In the genomic region with DNA sequence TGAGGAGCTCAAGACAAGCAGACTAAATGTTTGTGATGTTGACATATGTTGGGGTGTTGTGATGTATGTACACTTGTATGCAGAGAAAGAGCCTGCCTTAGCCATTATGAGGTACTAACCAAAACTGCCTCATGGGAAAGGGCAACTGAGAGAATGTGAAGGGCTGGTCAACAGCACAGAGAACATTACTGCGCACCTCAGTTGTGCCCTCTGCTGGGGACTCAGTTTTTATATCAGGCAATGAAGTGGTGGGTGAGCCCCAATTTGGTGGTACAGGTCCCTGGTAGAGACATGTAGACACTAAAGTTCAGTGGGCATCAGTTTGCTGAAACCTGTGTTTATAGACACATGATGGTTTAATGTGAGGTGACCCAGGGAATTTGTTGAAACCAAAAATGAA, we compare ENCODE assay signal across 9 cellular contexts.
DNase-seq lines count a peak whose midpoint lies in the region; ATAC-seq, FAIRE-seq and TF ChIP-seq lines count a peak whose summit lies in the region.
"Had no signal": no experiment of that assay in that cellular context is flagged by ENCODE, and none has a peak within 500 bp of the region (broad histone marks: within the 10 kb centered on the region; RNA-seq: fewer than 3 reads in every experiment).

No MANE protein-coding gene starts in this region.

- H3K9ac ChIP-seq in astrocyte (ENCODE audit: low read length): no peak overlapping the region

- no peak overlapping the region for H3K4me3 Mint-ChIP-seq in activated T-cell treated with anti-CD3 and anti-CD28 coated beads, Interleukin-2, amount 50 U/mL, for 72 hours
- no peak overlapping the region for H3K4me3 Mint-ChIP-seq in astrocyte (ENCODE audit: unreplicated experiment)
- H3K4me3 Mint-ChIP-seq in nephron progenitor cell: no peak overlapping the region
- no peak overlapping the region for H3K4me3 Mint-ChIP-seq in CD4-positive, alpha-beta T cell
- H3K4me3 Mint-ChIP-seq: activated naive CD4-positive, alpha-beta T cell treated with anti-CD3 and anti-CD28 coated beads, Interleukin-2, amount 50 U/mL, for 24 hours had no signal

- intact Hi-C loops in CD4-positive, alpha-beta T cell (cut with DNase I, micrococcal nuclease): no loop called here

- no peak overlapping the region for H3K4me2 ChIP-seq in astrocyte (ENCODE audit: low read length)

- H3K27me3 Mint-ChIP-seq in activated T-cell treated with anti-CD3 and anti-CD28 coated beads, Interleukin-2, amount 50 U/mL, for 72 hours (ENCODE audit: low read depth): peaks cover 7% of the 10 kb centered on the region
- H3K27me3 Mint-ChIP-seq in astrocyte (ENCODE audit: low read depth, unreplicated experiment): no peaks in the 10 kb centered on the region
- no peaks in the 10 kb centered on the region for H3K27me3 Mint-ChIP-seq in nephron progenitor cell (ENCODE audit: low read depth, poor library complexity)
- peaks cover 5% of the 10 kb centered on the region for H3K27me3 Mint-ChIP-seq in CD4-positive, alpha-beta T cell
- H3K27me3 Mint-ChIP-seq: activated naive CD4-positive, alpha-beta T cell treated with anti-CD3 and anti-CD28 coated beads, Interleukin-2, amount 50 U/mL, for 24 hours had no signal

- no peaks in the 10 kb centered on the region for H3K4me1 Mint-ChIP-seq in activated T-cell treated with anti-CD3 and anti-CD28 coated beads, Interleukin-2, amount 50 U/mL, for 72 hours (ENCODE audit: low read depth)
- H3K4me1 Mint-ChIP-seq in astrocyte (ENCODE audit: low read depth, unreplicated experiment): peaks cover 21% of the 10 kb centered on the region
- peaks cover 5% of the 10 kb centered on the region for H3K4me1 Mint-ChIP-seq in nephron progenitor cell
- H3K4me1 Mint-ChIP-seq in CD4-positive, alpha-beta T cell (ENCODE audit: low read depth): no peaks in the 10 kb centered on the region
- H3K4me1 Mint-ChIP-seq: activated naive CD4-positive, alpha-beta T cell treated with anti-CD3 and anti-CD28 coated beads, Interleukin-2, amount 50 U/mL, for 24 hours had no signal

- FAIRE-seq in astrocyte (lab: Jason Lieb, UNC): no peak

- no peaks in the 10 kb centered on the region for H3K36me3 ChIP-seq in astrocyte (ENCODE audit: insufficient read depth, low read length)

- H3K4me3 ChIP-seq in LNCaP clone FGC (ENCODE audit: low read depth, low read length) (no peak overlapping the region), astrocyte (ENCODE audit: insufficient read depth, low read depth, low read length) (no peak overlapping the region)

- no peaks in the 10 kb centered on the region for H4K20me1 ChIP-seq in astrocyte (ENCODE audit: insufficient read depth, low read length)

- no peak overlapping the region for H3K27ac Mint-ChIP-seq in activated T-cell treated with anti-CD3 and anti-CD28 coated beads, Interleukin-2, amount 50 U/mL, for 72 hours
- no peak overlapping the region for H3K27ac Mint-ChIP-seq in astrocyte (ENCODE audit: unreplicated experiment)
- H3K27ac Mint-ChIP-seq in nephron progenitor cell: no peak overlapping the region
- H3K27ac Mint-ChIP-seq in CD4-positive, alpha-beta T cell: no peak overlapping the region
- H3K27ac Mint-ChIP-seq: activated naive CD4-positive, alpha-beta T cell treated with anti-CD3 and anti-CD28 coated beads, Interleukin-2, amount 50 U/mL, for 24 hours had no signal

- no peaks in the 10 kb centered on the region for H3K9me3 Mint-ChIP-seq in activated T-cell treated with anti-CD3 and anti-CD28 coated beads, Interleukin-2, amount 50 U/mL, for 72 hours
- H3K9me3 Mint-ChIP-seq in astrocyte (ENCODE audit: unreplicated experiment) (peaks cover 1% of the 10 kb centered on the region), nephron progenitor cell (no peaks in the 10 kb centered on the region)
- H3K9me3 Mint-ChIP-seq in CD4-positive, alpha-beta T cell: no peaks in the 10 kb centered on the region
- H3K9me3 Mint-ChIP-seq: activated naive CD4-positive, alpha-beta T cell treated with anti-CD3 and anti-CD28 coated beads, Interleukin-2, amount 50 U/mL, for 24 hours had no signal

- H3K4me1 ChIP-seq in astrocyte (ENCODE audit: insufficient read depth, low read length): peaks cover 14% of the 10 kb centered on the region

- POLR2A ChIA-PET in CD4-positive, alpha-beta T cell (lab: Charles Lee): interaction anchor here (1.2 kb wide), 1 partner anchor 131 kb away, joined by 3 read pairs; no protein-coding TSS in a partner anchor

- peak; percentile 6 to 15 for DNase-seq in activated T-cell treated with anti-CD3 and anti-CD28 coated beads, Interleukin-2, amount 50 U/mL, for 72 hours
- DNase-seq in activated T-cell treated with anti-CD3 and anti-CD28 coated beads, Interleukin-2, amount 50 U/mL, for 1 hour: no peak
- no peak for DNase-seq in LNCaP clone FGC (ENCODE audit: low read depth)
- no peak for DNase-seq in astrocyte (ENCODE audit: low read depth)
- peak; percentile 34 for DNase-seq in nephron progenitor cell
- no peak for DNase-seq in CD4-positive, alpha-beta T cell

- no peak overlapping the region for H2AFZ ChIP-seq in astrocyte (ENCODE audit: low read depth, low read length)

- no peak overlapping the region for H3K27ac ChIP-seq in astrocyte (ENCODE audit: low read depth, low read length)
- no peak overlapping the region for H3K27ac ChIP-seq in CD4-positive, alpha-beta T cell (ENCODE audit: low read depth, low read length)

- H3K9me3 ChIP-seq in astrocyte (ENCODE audit: insufficient read depth, low read depth, low read length): no peaks in the 10 kb centered on the region
- H3K9me3 ChIP-seq in CD4-positive, alpha-beta T cell (ENCODE audit: control insufficient read depth, low read length): no peaks in the 10 kb centered on the region

- no peaks in the 10 kb centered on the region for H3K36me3 Mint-ChIP-seq in activated T-cell treated with anti-CD3 and anti-CD28 coated beads, Interleukin-2, amount 50 U/mL, for 72 hours (ENCODE audit: insufficient read depth in 2 of 2)
- H3K36me3 Mint-ChIP-seq in astrocyte (ENCODE audit: low read depth, unreplicated experiment) (no peaks in the 10 kb centered on the region), nephron progenitor cell (ENCODE audit: low read depth) (no peaks in the 10 kb centered on the region)
- no peaks in the 10 kb centered on the region for H3K36me3 Mint-ChIP-seq in CD4-positive, alpha-beta T cell (ENCODE audit: low read depth)
- H3K36me3 Mint-ChIP-seq: activated naive CD4-positive, alpha-beta T cell treated with anti-CD3 and anti-CD28 coated beads, Interleukin-2, amount 50 U/mL, for 24 hours had no signal

- no peak for ATAC-seq in activated T-cell treated with anti-CD3 and anti-CD28 coated beads, Interleukin-2, amount 50 U/mL, for 72 hours (replicated peaks in 1 of 2)
- no peak for ATAC-seq in CD4-positive, alpha-beta T cell (ENCODE audit: poor library complexity)
- no peak for ATAC-seq in HG02840 (IDR thresholded peaks at IDR 0.05; ENCODE audit: low FRiP score, unreplicated experiment)
- ATAC-seq in GM21825 (IDR thresholded peaks at IDR 0.05; ENCODE audit: unreplicated experiment): no peak

- no peaks in the 10 kb centered on the region for H3K27me3 ChIP-seq in astrocyte (ENCODE audit: insufficient read depth, low read length)
- no peaks in the 10 kb centered on the region for H3K27me3 ChIP-seq in CD4-positive, alpha-beta T cell (ENCODE audit: control insufficient read depth, insufficient read depth, low read length)

- peak; percentile 50 for TF ChIP-seq CTCF in LNCaP clone FGC (IDR thresholded peaks at IDR 0.05; ENCODE audit: control insufficient read depth, extremely low read depth, insufficient read depth)
- peak; percentile 29 for TF ChIP-seq CTCF in astrocyte (IDR thresholded peaks at IDR 0.05; ENCODE audit: insufficient read depth, low read depth, low read length)
- TF ChIP-seq CTCF in nephron progenitor cell (IDR thresholded peaks at IDR 0.05): peak; percentile 34
- no peak for TF ChIP-seq CTCF in CD4-positive, alpha-beta T cell (IDR thresholded peaks at IDR 0.05)

- H3K79me2 ChIP-seq in astrocyte (ENCODE audit: insufficient read depth, low read length): no peaks in the 10 kb centered on the region

- CTCF ChIA-PET in CD4-positive, alpha-beta T cell (lab: Charles Lee): no interaction called here

Comparison
In these comparisons a context has a peak if more than half of its experiments do, and no peak if none do; other contexts are left out.
1. DNase-seq: peak in activated T-cell treated with anti-CD3 and anti-CD28 coated beads, Interleukin-2, amount 50 U/mL, for 72 hours (2 of 2) and nephron progenitor cell (single experiment); none in activated T-cell treated with anti-CD3 and anti-CD28 coated beads, Interleukin-2, amount 50 U/mL, for 1 hour (single experiment), LNCaP clone FGC (single experiment), astrocyte (single experiment) and CD4-positive, alpha-beta T cell (0 of 10).